ENCODE assay signal across 27 cellular contexts in genomic region chr7:81884817-81885216, GRCh38.
"Had no signal": no experiment of that assay in that cellular context is flagged by ENCODE, and none has a peak within 500 bp of the region (broad histone marks: within the 10 kb centered on the region; RNA-seq: fewer than 3 reads in every experiment).

No MANE protein-coding gene starts in this region.

- H3K27me3 Mint-ChIP-seq: activated CD8-positive, alpha-beta T cell treated with anti-CD3 and anti-CD28 coated beads for 36 hours; activated naive CD8-positive, alpha-beta T cell treated with anti-CD3 and anti-CD28 coated beads, Interleukin-2, amount 10 ng/mL, durations not matched to agents 7 days and 5 days had no signal

- H3K36me3 ChIP-seq: adrenal gland, breast epithelium, Peyer's patch, SJSA1 had no signal

- H3K27ac ChIP-seq: adrenal gland, breast epithelium, Peyer's patch, SJSA1 had no signal

- H3K27me3 ChIP-seq: adrenal gland, breast epithelium, Peyer's patch, SJSA1 had no signal

- ATAC-seq: activated CD4-positive, CD25-positive, alpha-beta regulatory T cell treated with anti-CD3 and anti-CD28 coated beads, Interleukin-2, amount 50 U/mL, for 24 hours; activated CD8-positive, alpha-beta T cell treated with anti-CD3 and anti-CD28 coated beads for 36 hours; activated T-cell treated with anti-CD3 and anti-CD28 coated beads, Interleukin-2, amount 50 U/mL, for 72 hours; SK-N-SH treated with all-trans-retinoic acid at 6 μM for 48 hours had no signal

- DNase-seq: activated CD4-positive, alpha-beta T cell treated with anti-CD3 and anti-CD28 coated beads for 4 hours; activated CD8-positive, alpha-beta memory T cell treated with anti-CD3 and anti-CD28 coated beads, Interleukin-2, amount 50 U/mL, for 4 hours; activated CD8-positive, alpha-beta T cell treated with anti-CD3 and anti-CD28 coated beads for 36 hours; activated gamma-delta T cell treated with Interleukin-2 at 50 U/mL for 16 hours; activated naive CD4-positive, alpha-beta T cell treated with anti-CD3 and anti-CD28 coated beads, Interleukin-2, amount 50 U/mL, for 16 hours; activated naive CD8-positive, alpha-beta T cell treated with anti-CD3 and anti-CD28 coated beads, Interleukin-2, amount 10 ng/mL, durations not matched to agents 7 days and 5 days; activated T-cell treated with anti-CD3 and anti-CD28 coated beads, Interleukin-2, amount 50 U/mL, for 72 hours; adrenal gland; anterior cingulate cortex; caudate nucleus; Kasumi-1; NCI-H1092; NCI-H1417; NCI-H1930; NCI-H2107; NCI-H2171 treated with DMSO at 0.1 percent for 48 hours; NCI-H226; NCI-H526; NCI-H774; Peyer's patch; SHP77 had no signal

- H3K27ac Mint-ChIP-seq: activated CD8-positive, alpha-beta T cell treated with anti-CD3 and anti-CD28 coated beads for 36 hours; activated naive CD8-positive, alpha-beta T cell treated with anti-CD3 and anti-CD28 coated beads, Interleukin-2, amount 10 ng/mL, durations not matched to agents 7 days and 5 days; activated T-cell treated with anti-CD3 and anti-CD28 coated beads, Interleukin-2, amount 50 U/mL, for 72 hours; activated T-helper 2 cell treated with anti-CD3 and anti-CD28 coated beads, Interferon-gamma antibody, Interleukin-2, Interleukin-4, amounts not matched to agents 10 μg/mL and 5 μg/mL and 100 μg/mL, durations not matched to agents 14 hours and 24 hours and 36 hours; T-helper 1 cell treated with Interleukin-12 subunit alpha and Interleukin-12 subunit beta and Interleukin-4 antibody, amounts not matched to agents 30 μg/mL and 1 μg/mL, for 36 hours had no signal

- H3K9me3 Mint-ChIP-seq: activated CD8-positive, alpha-beta T cell treated with anti-CD3 and anti-CD28 coated beads for 36 hours; T-helper 1 cell treated with Interleukin-12 subunit alpha and Interleukin-12 subunit beta and Interleukin-4 antibody, amounts not matched to agents 30 μg/mL and 1 μg/mL, for 36 hours had no signal

- H3K4me3 Mint-ChIP-seq: activated CD8-positive, alpha-beta T cell treated with anti-CD3 and anti-CD28 coated beads for 36 hours; activated naive CD8-positive, alpha-beta T cell treated with anti-CD3 and anti-CD28 coated beads, Interleukin-2, amount 10 ng/mL, durations not matched to agents 7 days and 5 days; activated T-cell treated with anti-CD3 and anti-CD28 coated beads, Interleukin-2, amount 50 U/mL, for 72 hours; T-helper 1 cell treated with Interleukin-12 subunit alpha and Interleukin-12 subunit beta and Interleukin-4 antibody, amounts not matched to agents 30 μg/mL and 1 μg/mL, for 36 hours had no signal

- H3K4me1 Mint-ChIP-seq: activated naive CD8-positive, alpha-beta T cell treated with anti-CD3 and anti-CD28 coated beads, Interleukin-2, amount 10 ng/mL, durations not matched to agents 7 days and 5 days had no signal

- H3K4me1 ChIP-seq: breast epithelium, Peyer's patch, SJSA1 had no signal

- H3K9me3 ChIP-seq: adrenal gland, breast epithelium, Peyer's patch, SJSA1 had no signal

- H3K36me3 Mint-ChIP-seq: activated naive CD8-positive, alpha-beta T cell treated with anti-CD3 and anti-CD28 coated beads, Interleukin-2, amount 10 ng/mL, durations not matched to agents 7 days and 5 days had no signal

- H3K4me3 ChIP-seq: adrenal gland, Peyer's patch, SJSA1 had no signal
